Comparison of ENCODE assay signal across 26 cellular contexts in genomic region chr3:194475138-194475932, GRCh38. TPM values are rescaled to one million over a fixed set of nuclear protein-coding genes. Genes with fewer than 3 reads are reported as not detected.
DNase-seq lines count a peak whose midpoint lies in the region; ATAC-seq, FAIRE-seq and TF ChIP-seq lines count a peak whose summit lies in the region.
"Had no signal": no experiment of that assay in that cellular context is flagged by ENCODE, and none has a peak within 500 bp of the region (broad histone marks: within the 10 kb centered on the region; RNA-seq: fewer than 3 reads in every experiment).

No MANE protein-coding gene starts in this region.

- CTCF ChIA-PET in activated CD8-positive, alpha-beta T cell treated with anti-CD3 and anti-CD28 coated beads for 36 hours (lab: Charles Lee), result interaction anchor here (0.9 to 6.6 kb wide), 5 partner anchors 9 to 142 kb away, joined by 3 to 47 read pairs (median 31); no protein-coding TSS in a partner anchor
- CTCF ChIA-PET in activated CD8-positive, alpha-beta T cell treated with anti-CD3 and anti-CD28 coated beads, Interleukin-2, amount 10 ng/mL, durations not matched to agents 7 days and 5 days (lab: Charles Lee), result interaction anchor here (1.9 to 6.3 kb wide), 3 partner anchors 11 to 119 kb away, joined by 6 to 62 read pairs (median 9); no protein-coding TSS in a partner anchor

- H3K27ac ChIP-seq in astrocyte (ENCODE audit: low read depth, low read length), result no peak overlapping the region
- H3K27ac ChIP-seq: adrenal gland, brain microvascular endothelial cell, gastroesophageal sphincter, prostate gland, upper lobe of left lung had no signal

- no peak overlapping the region for H3K4me3 ChIP-seq in astrocyte (ENCODE audit: insufficient read depth, low read depth, low read length)
- H3K4me3 ChIP-seq: adrenal gland, gastroesophageal sphincter, lung, prostate gland, upper lobe of left lung had no signal

- H3K4me3 Mint-ChIP-seq in activated CD8-positive, alpha-beta T cell treated with anti-CD3 and anti-CD28 coated beads for 36 hours, result no peak overlapping the region
- no peak overlapping the region for H3K4me3 Mint-ChIP-seq in activated CD8-positive, alpha-beta T cell treated with anti-CD3 and anti-CD28 coated beads, Interleukin-2, amount 10 ng/mL, durations not matched to agents 7 days and 5 days
- H3K4me3 Mint-ChIP-seq in HFFc6 (peak overlapping the region; percentile 5; the same call in 1 of the 2 replicates), astrocyte (ENCODE audit: unreplicated experiment) (no peak overlapping the region), nephron progenitor cell (no peak overlapping the region)
- H3K4me3 Mint-ChIP-seq: activated CD4-positive, alpha-beta T cell treated with anti-CD3 and anti-CD28 coated beads, Interleukin-2, amount 10 ng/mL, durations not matched to agents 7 days and 5 days; effector memory CD8-positive, alpha-beta T cell had no signal

- peak; percentile 17 for FAIRE-seq in astrocyte (lab: Jason Lieb, UNC)
- FAIRE-seq: colon had no signal

- peak overlapping the region; percentile 38 for H3K4me2 ChIP-seq in astrocyte (ENCODE audit: low read length)

- H3K36me3 ChIP-seq in astrocyte (ENCODE audit: insufficient read depth, low read length), result peaks cover 3% of the 10 kb centered on the region
- H3K36me3 ChIP-seq: adrenal gland, gastroesophageal sphincter, prostate gland had no signal

- peak overlapping the region; percentile 63 for H3K27ac Mint-ChIP-seq in activated CD8-positive, alpha-beta T cell treated with anti-CD3 and anti-CD28 coated beads for 36 hours
- H3K27ac Mint-ChIP-seq in activated CD8-positive, alpha-beta T cell treated with anti-CD3 and anti-CD28 coated beads, Interleukin-2, amount 10 ng/mL, durations not matched to agents 7 days and 5 days, result no peak overlapping the region
- H3K27ac Mint-ChIP-seq in HFFc6 (no peak overlapping the region; the same call in 1 of the 2 replicates), astrocyte (ENCODE audit: unreplicated experiment) (no peak overlapping the region), nephron progenitor cell (peak overlapping the region; percentile 85)
- H3K27ac Mint-ChIP-seq: activated CD4-positive, alpha-beta T cell treated with anti-CD3 and anti-CD28 coated beads, Interleukin-2, amount 10 ng/mL, durations not matched to agents 7 days and 5 days had no signal

- no peak for TF ChIP-seq CTCF in activated CD8-positive, alpha-beta T cell treated with anti-CD3 and anti-CD28 coated beads for 36 hours (IDR thresholded peaks at IDR 0.05)
- TF ChIP-seq CTCF in HFFc6 (IDR thresholded peaks at IDR 0.05) (no peak), astrocyte (IDR thresholded peaks at IDR 0.05; ENCODE audit: insufficient read depth, low read depth, low read length) (no peak), nephron progenitor cell (IDR thresholded peaks at IDR 0.05) (no peak)

- H3K79me2 ChIP-seq in astrocyte (ENCODE audit: insufficient read depth, low read length), result peaks cover 100% of the 10 kb centered on the region

- H3K27me3 ChIP-seq in astrocyte (ENCODE audit: insufficient read depth, low read length), result no peaks in the 10 kb centered on the region
- H3K27me3 ChIP-seq: adrenal gland, brain microvascular endothelial cell, gastroesophageal sphincter, upper lobe of left lung had no signal

- no peak for ATAC-seq in activated CD8-positive, alpha-beta T cell treated with anti-CD3 and anti-CD28 coated beads for 36 hours
- no peak for ATAC-seq in activated CD8-positive, alpha-beta T cell treated with anti-CD3 and anti-CD28 coated beads, Interleukin-2, amount 10 ng/mL, durations not matched to agents 7 days and 5 days
- ATAC-seq: effector memory CD8-positive, alpha-beta T cell; gastroesophageal sphincter had no signal

- no peaks in the 10 kb centered on the region for H3K9me3 ChIP-seq in astrocyte (ENCODE audit: insufficient read depth, low read depth, low read length)
- H3K9me3 ChIP-seq: adrenal gland, gastroesophageal sphincter, prostate gland, upper lobe of left lung had no signal

- no peaks in the 10 kb centered on the region for H3K27me3 Mint-ChIP-seq in activated CD8-positive, alpha-beta T cell treated with anti-CD3 and anti-CD28 coated beads for 36 hours
- no peaks in the 10 kb centered on the region for H3K27me3 Mint-ChIP-seq in activated CD8-positive, alpha-beta T cell treated with anti-CD3 and anti-CD28 coated beads, Interleukin-2, amount 10 ng/mL, durations not matched to agents 7 days and 5 days (ENCODE audit: low read depth)
- H3K27me3 Mint-ChIP-seq in HFFc6 (ENCODE audit: insufficient read depth) (no peaks in the 10 kb centered on the region; the same call in 1 of the 2 replicates), astrocyte (ENCODE audit: low read depth, unreplicated experiment) (no peaks in the 10 kb centered on the region), nephron progenitor cell (ENCODE audit: low read depth, poor library complexity) (no peaks in the 10 kb centered on the region)
- H3K27me3 Mint-ChIP-seq: activated CD4-positive, alpha-beta T cell treated with anti-CD3 and anti-CD28 coated beads, Interleukin-2, amount 10 ng/mL, durations not matched to agents 7 days and 5 days; effector memory CD8-positive, alpha-beta T cell had no signal

- peaks cover 20% of the 10 kb centered on the region for H3K4me1 ChIP-seq in astrocyte (ENCODE audit: insufficient read depth, low read length)

- H3K9me3 Mint-ChIP-seq in activated CD8-positive, alpha-beta T cell treated with anti-CD3 and anti-CD28 coated beads for 36 hours, result no peaks in the 10 kb centered on the region
- H3K9me3 Mint-ChIP-seq in activated CD8-positive, alpha-beta T cell treated with anti-CD3 and anti-CD28 coated beads, Interleukin-2, amount 10 ng/mL, durations not matched to agents 7 days and 5 days (ENCODE audit: insufficient read depth), result no peaks in the 10 kb centered on the region
- H3K9me3 Mint-ChIP-seq in HFFc6, result no peaks in the 10 kb centered on the region
- no peaks in the 10 kb centered on the region for H3K9me3 Mint-ChIP-seq in astrocyte (ENCODE audit: unreplicated experiment)
- no peaks in the 10 kb centered on the region for H3K9me3 Mint-ChIP-seq in nephron progenitor cell
- H3K9me3 Mint-ChIP-seq: activated CD4-positive, alpha-beta T cell treated with anti-CD3 and anti-CD28 coated beads, Interleukin-2, amount 10 ng/mL, durations not matched to agents 7 days and 5 days; effector memory CD8-positive, alpha-beta T cell had no signal

- H3K4me1 Mint-ChIP-seq in activated CD8-positive, alpha-beta T cell treated with anti-CD3 and anti-CD28 coated beads for 36 hours (ENCODE audit: low read depth), result peaks cover 28% of the 10 kb centered on the region
- H3K4me1 Mint-ChIP-seq in activated CD8-positive, alpha-beta T cell treated with anti-CD3 and anti-CD28 coated beads, Interleukin-2, amount 10 ng/mL, durations not matched to agents 7 days and 5 days (ENCODE audit: low read depth), result peaks cover 16% of the 10 kb centered on the region
- H3K4me1 Mint-ChIP-seq in HFFc6 (ENCODE audit: low read depth), result peaks cover 28% of the 10 kb centered on the region
- peaks cover 19% of the 10 kb centered on the region for H3K4me1 Mint-ChIP-seq in astrocyte (ENCODE audit: low read depth, unreplicated experiment)
- H3K4me1 Mint-ChIP-seq in nephron progenitor cell, result peaks cover 21% of the 10 kb centered on the region

- DNase-seq in activated CD8-positive, alpha-beta T cell treated with anti-CD3 and anti-CD28 coated beads for 36 hours, result no peak
- no peak for DNase-seq in activated CD8-positive, alpha-beta T cell treated with anti-CD3 and anti-CD28 coated beads, Interleukin-2, amount 10 ng/mL, durations not matched to agents 7 days and 5 days
- no peak for DNase-seq in HFFc6
- DNase-seq in astrocyte (ENCODE audit: low read depth), result no peak
- DNase-seq in nephron progenitor cell, result no peak
- no peak for DNase-seq in stimulated activated CD4-positive, alpha-beta T cell treated with anti-CD3 and anti-CD28 coated beads, Interleukin-4, amount 100 ng/mL, for 1 hour
- no peak for DNase-seq in foreskin melanocyte
- DNase-seq in NCI-H1694 treated with DMSO at 0.1 percent for 48 hours (lab: John Stamatoyannopoulos, UW), result no peak
- DNase-seq: 8988T; activated CD4-positive, alpha-beta T cell treated with anti-CD3 and anti-CD28 coated beads, Interleukin-2, amount 10 ng/mL, durations not matched to agents 7 days and 5 days; activated CD8-positive, alpha-beta memory T cell treated with anti-CD3 and anti-CD28 coated beads, Interleukin-2, amount 50 U/mL, for 4 hours; adrenal gland; AML-193; brain microvascular endothelial cell; effector memory CD8-positive, alpha-beta T cell; GDM1; hypothalamus; islet precursor cell; NCI-H187; NCI-H774; T-helper 9 cell; upper lobe of left lung had no signal

- peaks cover 17% of the 10 kb centered on the region for H3K36me3 Mint-ChIP-seq in activated CD8-positive, alpha-beta T cell treated with anti-CD3 and anti-CD28 coated beads for 36 hours (ENCODE audit: low read depth)
- H3K36me3 Mint-ChIP-seq in activated CD8-positive, alpha-beta T cell treated with anti-CD3 and anti-CD28 coated beads, Interleukin-2, amount 10 ng/mL, durations not matched to agents 7 days and 5 days (ENCODE audit: low read depth), result peaks cover 9% of the 10 kb centered on the region
- H3K36me3 Mint-ChIP-seq in HFFc6 (ENCODE audit: low read depth) (no peaks in the 10 kb centered on the region; the same call in 1 of the 2 replicates), astrocyte (ENCODE audit: low read depth, unreplicated experiment) (no peaks in the 10 kb centered on the region), nephron progenitor cell (ENCODE audit: low read depth) (no peaks in the 10 kb centered on the region)

- no peak overlapping the region for H2AFZ ChIP-seq in astrocyte (ENCODE audit: low read depth, low read length)

- POLR2A ChIA-PET in activated CD8-positive, alpha-beta T cell treated with anti-CD3 and anti-CD28 coated beads for 36 hours (lab: Charles Lee), result interaction anchor here (0.5 to 1.4 kb wide), 2 partner anchors 9 to 1586 kb away, joined by 3 to 6 read pairs; no protein-coding TSS in a partner anchor
- POLR2A ChIA-PET in activated CD8-positive, alpha-beta T cell treated with anti-CD3 and anti-CD28 coated beads, Interleukin-2, amount 10 ng/mL, durations not matched to agents 7 days and 5 days (lab: Charles Lee), result no interaction called here

- H4K20me1 ChIP-seq in astrocyte (ENCODE audit: insufficient read depth, low read length), result peaks cover 83% of the 10 kb centered on the region

- H3K9ac ChIP-seq in astrocyte (ENCODE audit: low read length), result peak overlapping the region; percentile 7

- intact Hi-C loops in activated CD8-positive, alpha-beta T cell treated with anti-CD3 and anti-CD28 coated beads for 36 hours (cut with micrococcal nuclease), result no loop called here

RNA-seq across cellular contexts. Expression of gene ATP13A3, which starts 11.5 kb away (rescaled TPM):
- total RNA-seq in activated CD8-positive, alpha-beta T cell treated with anti-CD3 and anti-CD28 coated beads for 36 hours, result 100 to 1,000 TPM; 101 to 110 TPM
- total RNA-seq in activated CD8-positive, alpha-beta T cell treated with anti-CD3 and anti-CD28 coated beads, Interleukin-2, amount 10 ng/mL, durations not matched to agents 7 days and 5 days, result 10 to 100 TPM; 63.9 to 66.8 TPM
- 100 to 1,000 TPM; 114 to 123 (median 117) TPM for total RNA-seq in HFFc6 (2021; fragmentation: NEBNext Ultra II Directional; extraction: Animal tissue kit (Norgen Biotek cat#: 25700))
- 76.3 and 79.2 TPM in 2 replicates for total RNA-seq in astrocyte

Comparison
In these comparisons a context has a peak if more than half of its experiments do, and no peak if none do; other contexts are left out.
1. H3K27ac Mint-ChIP-seq: peak in activated CD8-positive, alpha-beta T cell treated with anti-CD3 and anti-CD28 coated beads for 36 hours (single experiment) and nephron progenitor cell (single experiment); none in activated CD8-positive, alpha-beta T cell treated with anti-CD3 and anti-CD28 coated beads, Interleukin-2, amount 10 ng/mL, durations not matched to agents 7 days and 5 days (single experiment), HFFc6 (single experiment) and astrocyte (single experiment).